13 cellular contexts compared by ENCODE assay signal in the genomic region with DNA sequence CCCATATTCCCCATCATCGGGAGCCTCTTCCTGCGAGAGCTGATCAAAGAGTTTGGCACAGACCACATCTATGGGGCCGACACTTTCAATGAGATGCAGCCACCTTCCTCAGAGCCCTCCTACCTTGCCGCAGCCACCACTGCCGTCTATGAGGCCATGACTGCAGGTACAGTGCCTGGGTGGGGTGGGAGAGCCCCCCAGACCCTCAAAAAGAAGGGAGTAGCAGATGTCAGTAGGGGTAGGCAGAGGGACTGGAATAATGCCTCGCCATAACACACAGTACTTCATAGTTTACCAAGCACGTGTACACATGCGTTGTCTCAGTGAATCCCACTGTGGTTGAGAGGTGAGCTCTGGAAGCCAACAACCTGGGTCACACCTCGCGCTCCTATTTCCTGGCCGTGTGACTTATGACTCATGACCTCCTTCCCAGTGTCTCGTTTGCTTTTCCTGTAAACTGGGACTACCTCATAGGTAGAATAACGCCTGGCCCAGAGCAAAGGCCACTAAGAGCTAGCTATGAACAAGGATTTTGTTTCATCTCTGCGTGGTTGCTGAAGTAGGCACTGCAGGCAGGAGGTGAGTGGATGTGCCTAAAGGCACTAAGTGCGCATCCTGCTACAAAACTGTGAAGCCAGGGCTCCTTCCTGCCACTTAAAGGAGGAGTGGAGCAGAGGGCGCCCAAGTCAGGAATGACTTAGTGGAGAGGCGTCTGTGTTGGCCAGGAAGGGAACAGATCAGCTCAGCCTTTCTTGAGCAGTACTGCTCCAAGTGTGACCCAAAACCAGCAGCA. TPM values are rescaled to one million over a fixed set of nuclear protein-coding genes. Genes with fewer than 3 reads are reported as not detected.
A peak's percentile ranks its signal among the peaks of the same experiment; 100 is the strongest.
DNase-seq lines count a peak whose midpoint lies in the region; ATAC-seq and TF ChIP-seq lines count a peak whose summit lies in the region.
"Had no signal": no experiment of that assay in that cellular context is flagged by ENCODE, and none has a peak within 500 bp of the region (broad histone marks: within the 10 kb centered on the region; RNA-seq: fewer than 3 reads in every experiment).

No MANE protein-coding gene starts in this region.

- DNase-seq in CD8-positive, alpha-beta T cell, result peak in 2 of 7 experiments; percentile 41 to 57
- peak in 1 of 2 donors; percentile 35 for DNase-seq in activated naive CD4-positive, alpha-beta T cell treated with anti-CD3 and anti-CD28 coated beads, Interleukin-2, amount 50 U/mL, for 72 hours (ENCODE audit: low spot score in 2 of 2)
- DNase-seq in left lobe of liver (ENCODE audit: low spot score), result no peak
- no peak for DNase-seq in HEK293T (ENCODE audit: extremely low spot score)
- no peak for DNase-seq in GM19240 (ENCODE audit: insufficient read length, low spot score)
- no peak for DNase-seq in GM20000 (ENCODE audit: low spot score)
- DNase-seq: DMS79, NCI-H1105, uterus, WERI-Rb-1 had no signal

- no peak overlapping the region for H3K27ac ChIP-seq in CD8-positive, alpha-beta T cell (ENCODE audit: low read depth, low read length)
- H3K27ac ChIP-seq: prostate gland, uterus, WERI-Rb-1 had no signal

- TF ChIP-seq CTCF in CD8-positive, alpha-beta T cell (IDR thresholded peaks at IDR 0.05), result no peak
- no peak for TF ChIP-seq CTCF in GM20000 (IDR thresholded peaks at IDR 0.05; ENCODE audit: extremely low read depth, missing control alignments)

- H3K27ac Mint-ChIP-seq in CD8-positive, alpha-beta T cell, result peak overlapping the region; percentile 56
- peak overlapping the region; percentile 48 to 86 (median 63) for H3K27ac Mint-ChIP-seq in IgD-negative memory B cell
- peak overlapping the region; percentile 63 to 73 for H3K27ac Mint-ChIP-seq in activated naive CD4-positive, alpha-beta T cell treated with anti-CD3 and anti-CD28 coated beads, Interleukin-2, amount 50 U/mL, for 72 hours

- intact Hi-C loops in CD8-positive, alpha-beta T cell (cut with DNase I, micrococcal nuclease), result no loop called here

- H3K9me3 ChIP-seq in CD8-positive, alpha-beta T cell (ENCODE audit: low read length), result no peaks in the 10 kb centered on the region
- H3K9me3 ChIP-seq: prostate gland, uterus had no signal

- H3K4me1 Mint-ChIP-seq in CD8-positive, alpha-beta T cell (ENCODE audit: low read depth), result peaks cover 30% of the 10 kb centered on the region
- peaks cover 9 to 11% (median 10%) of the 10 kb centered on the region in 3 donors for H3K4me1 Mint-ChIP-seq in IgD-negative memory B cell

- H3K27me3 Mint-ChIP-seq in CD8-positive, alpha-beta T cell (ENCODE audit: low read depth), result no peaks in the 10 kb centered on the region
- H3K27me3 Mint-ChIP-seq in IgD-negative memory B cell, result no peaks in the 10 kb centered on the region

- POLR2A ChIA-PET in CD8-positive, alpha-beta T cell (lab: Charles Lee), result interaction anchor here (0.6 to 1.3 kb wide), 7 partner anchors 10 to 68 kb away, joined by 3 to 4 read pairs (median 3); a partner anchor contains a TSS
- POLR2A ChIA-PET in HEK293T (lab: Yijun Ruan, JAX), result interaction anchor here (0.6 to 1.8 kb wide), 4 partner anchors 9 to 29 kb away, joined by 3 to 16 read pairs (median 4); no protein-coding TSS in a partner anchor

- H3K4me3 ChIP-seq in CD8-positive, alpha-beta T cell (ENCODE audit: low read depth, low read length), result no peak overlapping the region
- H3K4me3 ChIP-seq: prostate gland, uterus had no signal

- CTCF ChIA-PET in CD8-positive, alpha-beta T cell (lab: Charles Lee), result interaction anchor here (0.6 to 8.8 kb wide), 4 partner anchors 10 to 229 kb away, joined by 3 to 35 read pairs (median 4); no protein-coding TSS in a partner anchor
- CTCF ChIA-PET in HEK293T (lab: Yijun Ruan, JAX), result no interaction called here

- H3K4me1 ChIP-seq in CD8-positive, alpha-beta T cell (ENCODE audit: insufficient read depth, low read length), result peaks cover 35% of the 10 kb centered on the region
- H3K4me1 ChIP-seq: uterus had no signal

- peak overlapping the region; percentile 42 for H3K4me3 Mint-ChIP-seq in CD8-positive, alpha-beta T cell
- peak overlapping the region in 1 of 4 donors; percentile 69 for H3K4me3 Mint-ChIP-seq in IgD-negative memory B cell

- peaks cover 13% of the 10 kb centered on the region for H3K36me3 Mint-ChIP-seq in CD8-positive, alpha-beta T cell
- H3K36me3 Mint-ChIP-seq in IgD-negative memory B cell, result no peaks in the 10 kb centered on the region
- peaks cover 8 to 22% of the 10 kb centered on the region in 2 donors for H3K36me3 Mint-ChIP-seq in activated naive CD4-positive, alpha-beta T cell treated with anti-CD3 and anti-CD28 coated beads, Interleukin-2, amount 50 U/mL, for 72 hours

- H3K36me3 ChIP-seq in CD8-positive, alpha-beta T cell (ENCODE audit: insufficient read depth, low read length), result peaks cover 21% of the 10 kb centered on the region
- H3K36me3 ChIP-seq: prostate gland, uterus had no signal

- no peaks in the 10 kb centered on the region for H3K27me3 ChIP-seq in CD8-positive, alpha-beta T cell (ENCODE audit: insufficient read depth, low read length)
- H3K27me3 ChIP-seq: uterus had no signal

- ATAC-seq in CD8-positive, alpha-beta T cell, result peak; percentile 50
- ATAC-seq in activated naive CD4-positive, alpha-beta T cell treated with anti-CD3 and anti-CD28 coated beads, Interleukin-2, amount 50 U/mL, for 72 hours, result peak; percentile 47 to 72
- peak; percentile 25 for ATAC-seq in left lobe of liver
- ATAC-seq in HG03342 (IDR thresholded peaks at IDR 0.05; ENCODE audit: unreplicated experiment), result no peak

- H3K9me3 Mint-ChIP-seq in CD8-positive, alpha-beta T cell, result no peaks in the 10 kb centered on the region
- H3K9me3 Mint-ChIP-seq in IgD-negative memory B cell, result no peaks in the 10 kb centered on the region
- no peaks in the 10 kb centered on the region for H3K9me3 Mint-ChIP-seq in activated naive CD4-positive, alpha-beta T cell treated with anti-CD3 and anti-CD28 coated beads, Interleukin-2, amount 50 U/mL, for 72 hours

TF ChIP-seq in HEK293T, 16 proteins besides CTCF, POLR2A, EP300 and RAD21:
- TF ChIP-seq BHLHE40 (IDR thresholded peaks at IDR 0.05; ENCODE audit: borderline replicate concordance) (no peak), CTBP1 (IDR thresholded peaks at IDR 0.05; ENCODE audit: borderline replicate concordance) (no peak)
TF ChIP-seq in HEK293T: peak in this region for 0.

RNA-seq across cellular contexts. Expression of a gene that starts 5.2 kb away (rescaled TPM):
- total RNA-seq in CD8-positive, alpha-beta T cell, result 1 to 10 TPM; 7.4 TPM
- 14.4 TPM for polyA plus RNA-seq in IgD-negative memory B cell
- 10 to 100 TPM; 13.1 to 16.9 TPM for total RNA-seq in activated naive CD4-positive, alpha-beta T cell treated with anti-CD3 and anti-CD28 coated beads, Interleukin-2, amount 50 U/mL, for 72 hours
- 44.4 TPM for total RNA-seq in left lobe of liver

RNA-seq across cellular contexts. Expression of a gene that starts 11.5 kb away (rescaled TPM):
- under 1 TPM; 0.44 to 0.52 TPM for total RNA-seq in CD8-positive, alpha-beta T cell
- polyA plus RNA-seq in IgD-negative memory B cell, result 0.39 TPM
- 1 to 10 TPM in 1 of 2 donors, under 1 TPM in 1; 0.76 to 1.7 TPM for total RNA-seq in activated naive CD4-positive, alpha-beta T cell treated with anti-CD3 and anti-CD28 coated beads, Interleukin-2, amount 50 U/mL, for 72 hours
- total RNA-seq in left lobe of liver, result 1.3 TPM

RNA-seq across cellular contexts. Expression of a gene that starts 20.7 kb away (rescaled TPM):
- 10 to 100 TPM; 26.4 to 32.9 TPM for total RNA-seq in CD8-positive, alpha-beta T cell
- polyA plus RNA-seq in IgD-negative memory B cell, result 64.9 TPM
- total RNA-seq in activated naive CD4-positive, alpha-beta T cell treated with anti-CD3 and anti-CD28 coated beads, Interleukin-2, amount 50 U/mL, for 72 hours, result 100 to 1,000 TPM in 1 of 2 donors, 10 to 100 TPM in 1; 86.4 to 124 TPM
- 78.8 TPM for total RNA-seq in left lobe of liver

RNA-seq across cellular contexts. Expression of a gene that starts 25.7 kb away (rescaled TPM):
- 10 to 100 TPM; 18.3 to 21.3 TPM for total RNA-seq in CD8-positive, alpha-beta T cell
- polyA plus RNA-seq in IgD-negative memory B cell, result 44.8 TPM
- 10 to 100 TPM; 44.3 to 60.5 TPM for total RNA-seq in activated naive CD4-positive, alpha-beta T cell treated with anti-CD3 and anti-CD28 coated beads, Interleukin-2, amount 50 U/mL, for 72 hours
- 38.7 TPM for total RNA-seq in left lobe of liver

RNA-seq across cellular contexts. Expression of a gene that starts 36.3 kb away (rescaled TPM):
- total RNA-seq in CD8-positive, alpha-beta T cell, result 1 to 10 TPM; 3.9 to 4.1 TPM
- polyA plus RNA-seq in IgD-negative memory B cell, result 2.9 TPM
- 10 to 100 TPM; 24.7 to 52.5 TPM for total RNA-seq in activated naive CD4-positive, alpha-beta T cell treated with anti-CD3 and anti-CD28 coated beads, Interleukin-2, amount 50 U/mL, for 72 hours
- total RNA-seq in left lobe of liver, result 0.65 TPM
